Comparison of ENCODE assay signal across 9 cellular contexts in genomic region chr1:150572918-150573647, GRCh38. TPM values are rescaled to one million over a fixed set of nuclear protein-coding genes. Genes with fewer than 3 reads are reported as not detected.
A peak's percentile ranks its signal among the peaks of the same experiment; 100 is the strongest.
DNase-seq lines count a peak whose midpoint lies in the region; ATAC-seq and TF ChIP-seq lines count a peak whose summit lies in the region.
"Had no signal": no experiment of that assay in that cellular context is flagged by ENCODE, and none has a peak within 500 bp of the region (broad histone marks: within the 10 kb centered on the region; RNA-seq: fewer than 3 reads in every experiment).

No MANE protein-coding gene starts in this region.

- peak overlapping the region; percentile 15 for H3K4me3 ChIP-seq in fibroblast of pulmonary artery (replicated peaks; ENCODE audit: low read depth, low read length)

- POLR2A ChIA-PET in T-cell (lab: Charles Lee), result interaction anchor here (0.7 to 11.0 kb wide), 5 partner anchors 9 to 124 kb away, joined by 3 to 255 read pairs (median 11); partner anchors contain the start of gene ENSA (in 1 of the 2)

- no peak for TF ChIP-seq CTCF in fibroblast of pulmonary artery (IDR thresholded peaks at IDR 0.05; ENCODE audit: low read length, missing control alignments)

- H3K27me3 Mint-ChIP-seq in T-cell, result no peaks in the 10 kb centered on the region

- H3K4me1 Mint-ChIP-seq in T-cell, result peaks cover 71 to 77% (median 74%) of the 10 kb centered on the region in 3 donors
- H3K4me1 Mint-ChIP-seq in stimulated activated effector memory CD8-positive, alpha-beta T cell treated with anti-CD3 and anti-CD28 coated beads, Interleukin-12 subunit alpha, Interleukin-12 subunit beta, amount 100 ng/mL, for 72 hours, result peaks cover 59% of the 10 kb centered on the region

- peak overlapping the region; percentile 95 to 100 (median 99) for H3K4me3 Mint-ChIP-seq in T-cell
- peak overlapping the region; percentile 88 for H3K4me3 Mint-ChIP-seq in stimulated activated effector memory CD8-positive, alpha-beta T cell treated with anti-CD3 and anti-CD28 coated beads, Interleukin-12 subunit alpha, Interleukin-12 subunit beta, amount 100 ng/mL, for 72 hours

- DNase-seq in T-cell (no peak), fibroblast of pulmonary artery (ENCODE audit: low read depth) (peak; percentile 63), NCI-H2081 (lab: John Stamatoyannopoulos, UW) (no peak), middle frontal gyrus (ENCODE audit: extremely low spot score, low spot score) (no peak), NCI-H345 (lab: John Stamatoyannopoulos, UW) (no peak), NCI-H2227 (lab: John Stamatoyannopoulos, UW; ENCODE audit: unreplicated experiment) (no peak)
- DNase-seq in stimulated activated effector memory CD8-positive, alpha-beta T cell treated with anti-CD3 and anti-CD28 coated beads, Interleukin-12 subunit alpha, Interleukin-12 subunit beta, amount 100 ng/mL, for 72 hours (ENCODE audit: low spot score in 2 of 2), result no peak
- DNase-seq: T1000 had no signal

- ATAC-seq in T-cell (replicated peaks in 1 of 4), result peak in 1 of 4 experiments; percentile 3
- ATAC-seq in stimulated activated effector memory CD8-positive, alpha-beta T cell treated with anti-CD3 and anti-CD28 coated beads, Interleukin-12 subunit alpha, Interleukin-12 subunit beta, amount 100 ng/mL, for 72 hours, result no peak

- no peaks in the 10 kb centered on the region for H3K9me3 Mint-ChIP-seq in T-cell
- no peaks in the 10 kb centered on the region for H3K9me3 Mint-ChIP-seq in stimulated activated effector memory CD8-positive, alpha-beta T cell treated with anti-CD3 and anti-CD28 coated beads, Interleukin-12 subunit alpha, Interleukin-12 subunit beta, amount 100 ng/mL, for 72 hours

- TF ChIP-seq POLR2A in GM18951 (IDR thresholded peaks at IDR 0.05; ENCODE audit: extremely low read depth, insufficient read depth, insufficient read length), result peak; percentile 43

- H3K36me3 Mint-ChIP-seq in T-cell, result peaks cover 68% of the 10 kb centered on the region
- peaks cover 99% of the 10 kb centered on the region for H3K36me3 Mint-ChIP-seq in stimulated activated effector memory CD8-positive, alpha-beta T cell treated with anti-CD3 and anti-CD28 coated beads, Interleukin-12 subunit alpha, Interleukin-12 subunit beta, amount 100 ng/mL, for 72 hours

- in situ Hi-C loops in GM18951 (cut with MboI; ENCODE audit: low sequenced_read_pairs, unreplicated experiment), result no loop called here

- peak overlapping the region; percentile 98 to 99 for H3K27ac Mint-ChIP-seq in T-cell
- peak overlapping the region; percentile 98 for H3K27ac Mint-ChIP-seq in stimulated activated effector memory CD8-positive, alpha-beta T cell treated with anti-CD3 and anti-CD28 coated beads, Interleukin-12 subunit alpha, Interleukin-12 subunit beta, amount 100 ng/mL, for 72 hours

- CTCF ChIA-PET in T-cell (lab: Charles Lee), result interaction anchor here (0.7 to 12.6 kb wide), 3 partner anchors 11 to 484 kb away, joined by 3 to 170 read pairs (median 5); no protein-coding TSS in a partner anchor

RNA-seq across cellular contexts. Expression of gene MCL1, which starts 6.3 kb away (rescaled TPM):
- 100 to 1,000 TPM; 478 to 731 (median 517) TPM for total RNA-seq in T-cell

RNA-seq across cellular contexts. Expression of gene ADAMTSL4, which starts 23.9 kb away (rescaled TPM):
- under 1 TPM; 0.26 to 0.66 (median 0.49) TPM for total RNA-seq in T-cell

RNA-seq across cellular contexts. Expression of gene ENSA, which starts 56.3 kb away (rescaled TPM):
- total RNA-seq in T-cell, result 100 to 1,000 TPM; 108 to 158 (median 110) TPM

RNA-seq across cellular contexts. Expression of gene FALEC, which starts 57.5 kb away (rescaled TPM):
- under 1 TPM in 3 of 5 donors, not detected in 2; 0.49 to 0.85 (median 0.73) TPM for total RNA-seq in T-cell
